11 cellular contexts compared by ENCODE assay signal in the genomic region with DNA sequence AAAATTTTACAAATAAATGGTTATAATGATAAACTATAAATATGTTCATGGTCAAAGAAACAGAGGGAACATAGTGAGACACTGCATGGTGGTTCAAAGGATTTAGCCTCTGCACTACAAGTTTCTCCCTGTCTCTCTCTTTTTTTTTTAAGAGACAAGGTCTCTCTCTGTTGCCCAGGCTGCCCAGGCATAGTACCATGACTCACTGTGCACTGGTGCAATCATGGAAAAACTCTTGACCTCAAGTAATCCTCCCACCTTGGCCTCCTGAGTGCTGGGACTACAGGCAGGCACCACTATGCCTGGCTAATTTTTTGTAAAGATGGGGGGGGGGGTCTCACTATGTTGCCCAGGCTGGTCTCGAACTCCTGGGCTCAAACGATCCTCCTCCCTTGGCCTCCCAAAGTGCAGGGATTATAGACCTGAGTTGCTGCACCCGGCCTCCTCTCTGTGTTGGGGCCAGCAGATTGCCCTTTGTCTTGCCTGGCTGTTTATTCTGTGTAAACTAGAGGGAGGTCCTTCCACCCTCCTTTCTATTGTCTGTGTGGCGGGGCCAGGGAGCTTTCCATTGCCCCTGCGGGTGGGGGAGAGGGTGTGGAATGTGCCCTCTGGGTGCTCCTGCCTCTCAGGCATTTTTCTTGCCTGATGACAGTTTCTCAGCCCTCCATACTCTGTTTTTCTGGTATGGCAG. TPM values are rescaled to one million over a fixed set of nuclear protein-coding genes. Genes with fewer than 3 reads are reported as not detected.
DNase-seq lines count a peak whose midpoint lies in the region; ATAC-seq, FAIRE-seq and TF ChIP-seq lines count a peak whose summit lies in the region.
"Had no signal": no experiment of that assay in that cellular context is flagged by ENCODE, and none has a peak within 500 bp of the region (broad histone marks: within the 10 kb centered on the region; RNA-seq: fewer than 3 reads in every experiment).

No MANE protein-coding gene starts in this region.

- TF ChIP-seq POLR2A in GM12892 (IDR thresholded peaks at IDR 0.05; ENCODE audit: low read depth, low read length): no peak

- CTCF ChIA-PET in activated naive CD4-positive, alpha-beta T cell treated with anti-CD3 and anti-CD28 coated beads, Interleukin-2, amount 10 ng/mL, durations not matched to agents 7 days and 5 days (lab: Charles Lee): no interaction called here
- CTCF ChIA-PET in WTC11 (lab: Charles Lee): interaction anchor here (0.7 kb wide), 1 partner anchor 39 kb away, joined by 3 read pairs; no protein-coding TSS in a partner anchor

- H3K9me3 Mint-ChIP-seq in activated naive CD4-positive, alpha-beta T cell treated with anti-CD3 and anti-CD28 coated beads, Interleukin-2, amount 10 ng/mL, durations not matched to agents 7 days and 5 days: no peaks in the 10 kb centered on the region
- H3K9me3 Mint-ChIP-seq in WTC11 (no peaks in the 10 kb centered on the region), mesothelial cell of epicardium (no peaks in the 10 kb centered on the region)
- H3K9me3 Mint-ChIP-seq: natural killer cell treated with Interleukin-12 subunit alpha and Interleukin-12 subunit beta and Interleukin-15 and Interleukin-18, amount 100 ng/mL, for 72 hours had no signal

- ATAC-seq in WTC11: peak; percentile 80
- ATAC-seq in HG03159 (IDR thresholded peaks at IDR 0.05; ENCODE audit: unreplicated experiment): no peak
- ATAC-seq: natural killer cell treated with Interleukin-12 subunit alpha and Interleukin-12 subunit beta and Interleukin-15 and Interleukin-18, amount 100 ng/mL, for 72 hours had no signal

- peaks cover 23% of the 10 kb centered on the region for H3K4me1 Mint-ChIP-seq in activated naive CD4-positive, alpha-beta T cell treated with anti-CD3 and anti-CD28 coated beads, Interleukin-2, amount 10 ng/mL, durations not matched to agents 7 days and 5 days
- H3K4me1 Mint-ChIP-seq in WTC11 (peaks cover 21% of the 10 kb centered on the region), mesothelial cell of epicardium (peaks cover 4% of the 10 kb centered on the region)

- H3K36me3 Mint-ChIP-seq in activated naive CD4-positive, alpha-beta T cell treated with anti-CD3 and anti-CD28 coated beads, Interleukin-2, amount 10 ng/mL, durations not matched to agents 7 days and 5 days: peaks cover 33% of the 10 kb centered on the region
- H3K36me3 Mint-ChIP-seq in WTC11: peaks cover 44% of the 10 kb centered on the region
- peaks cover 16% of the 10 kb centered on the region for H3K36me3 Mint-ChIP-seq in mesothelial cell of epicardium

- H3K4me3 Mint-ChIP-seq in activated naive CD4-positive, alpha-beta T cell treated with anti-CD3 and anti-CD28 coated beads, Interleukin-2, amount 10 ng/mL, durations not matched to agents 7 days and 5 days: no peak overlapping the region
- H3K4me3 Mint-ChIP-seq in WTC11 (no peak overlapping the region), mesothelial cell of epicardium (no peak overlapping the region)
- H3K4me3 Mint-ChIP-seq: natural killer cell treated with Interleukin-12 subunit alpha and Interleukin-12 subunit beta and Interleukin-15 and Interleukin-18, amount 100 ng/mL, for 72 hours had no signal

- no peak for DNase-seq in activated naive CD4-positive, alpha-beta T cell treated with anti-CD3 and anti-CD28 coated beads, Interleukin-2, amount 10 ng/mL, durations not matched to agents 7 days and 5 days
- no peak for DNase-seq in activated naive CD4-positive, alpha-beta T cell treated with anti-CD3 and anti-CD28 coated beads, Interleukin-2, amount 50 U/mL, for 16 hours
- DNase-seq in WTC11 (ENCODE audit: low spot score) (peak; percentile 44), glomerular visceral epithelial cell (ENCODE audit: extremely low spot score) (peak; percentile 63), NCI-H1105 treated with DMSO at 0.1 percent for 48 hours (lab: John Stamatoyannopoulos, UW) (no peak), GM12892 (ENCODE audit: insufficient read length) (no peak), mesothelial cell of epicardium (ENCODE audit: low spot score in 2 of 2, unreplicated experiment in 2 of 2) (no peak)
- DNase-seq: Karpas-422, SJCRH30 had no signal

- TF ChIP-seq CTCF in WTC11 (IDR thresholded peaks at IDR 0.05) (no peak), mesothelial cell of epicardium (IDR thresholded peaks at IDR 0.05; ENCODE audit: unreplicated experiment) (no peak)

- no peak for FAIRE-seq in GM12892 (lab: Jason Lieb, UNC)

- no peaks in the 10 kb centered on the region for H3K27me3 Mint-ChIP-seq in activated naive CD4-positive, alpha-beta T cell treated with anti-CD3 and anti-CD28 coated beads, Interleukin-2, amount 10 ng/mL, durations not matched to agents 7 days and 5 days
- H3K27me3 Mint-ChIP-seq in WTC11 (ENCODE audit: low read depth): no peaks in the 10 kb centered on the region
- H3K27me3 Mint-ChIP-seq in mesothelial cell of epicardium (ENCODE audit: low read depth): no peaks in the 10 kb centered on the region
- H3K27me3 Mint-ChIP-seq: natural killer cell treated with Interleukin-12 subunit alpha and Interleukin-12 subunit beta and Interleukin-15 and Interleukin-18, amount 100 ng/mL, for 72 hours had no signal

- H3K27ac Mint-ChIP-seq in activated naive CD4-positive, alpha-beta T cell treated with anti-CD3 and anti-CD28 coated beads, Interleukin-2, amount 10 ng/mL, durations not matched to agents 7 days and 5 days: peak overlapping the region; percentile 28
- peak overlapping the region; percentile 68 for H3K27ac Mint-ChIP-seq in WTC11
- no peak overlapping the region for H3K27ac Mint-ChIP-seq in mesothelial cell of epicardium

- POLR2A ChIA-PET in WTC11 (lab: Charles Lee): no interaction called here

TF ChIP-seq in WTC11, 78 proteins besides CTCF, POLR2A, EP300 and RAD21:
- no peak for TF ChIP-seq CREB1 (CRISPR knock-in tag; IDR thresholded peaks at IDR 0.05)
- TF ChIP-seq ZNF121 (CRISPR knock-in tag; IDR thresholded peaks at IDR 0.05): peak; percentile 47; the same call in 1 of the 2 replicates
- peak; percentile 87 for TF ChIP-seq GTF2I (CRISPR knock-in tag; conservative IDR thresholded peaks at IDR 0.05)
TF ChIP-seq in WTC11: peak in this region for 2.

RNA-seq across cellular contexts. Expression of a gene that starts 22.1 kb away (rescaled TPM):
- total RNA-seq in WTC11 (2021): 224 to 229 TPM (median 226 TPM) in 3 replicates
- 165 TPM for polyA plus RNA-seq in GM12892 (2012; ENCODE audit: missing spikeins)
- 43.3 to 48.6 TPM (median 46.6 TPM) in 3 replicates for total RNA-seq in mesothelial cell of epicardium

RNA-seq across cellular contexts. Expression of a gene that starts 55.1 kb away (rescaled TPM):
- total RNA-seq in WTC11 (2021): 2.8 to 3.0 TPM (median 3.0 TPM) in 3 replicates
- polyA plus RNA-seq in GM12892 (2012; ENCODE audit: missing spikeins): 3.4 TPM
- 2.0 to 2.1 TPM (median 2.1 TPM) in 3 replicates for total RNA-seq in mesothelial cell of epicardium

Comparison
In these comparisons a context has a peak if more than half of its experiments do, and no peak if none do; other contexts are left out.
1. DNase-seq: peak in WTC11 (single experiment) and glomerular visceral epithelial cell (single experiment); none in activated naive CD4-positive, alpha-beta T cell treated with anti-CD3 and anti-CD28 coated beads, Interleukin-2, amount 10 ng/mL, durations not matched to agents 7 days and 5 days (single experiment), activated naive CD4-positive, alpha-beta T cell treated with anti-CD3 and anti-CD28 coated beads, Interleukin-2, amount 50 U/mL, for 16 hours (single experiment), NCI-H1105 treated with DMSO at 0.1 percent for 48 hours (single experiment), GM12892 (single experiment) and mesothelial cell of epicardium (0 of 2).